14 cellular contexts compared by ENCODE assay signal in genomic region chr22:40560994-40561515, GRCh38.
DNase-seq lines count a peak whose midpoint lies in the region; ATAC-seq and TF ChIP-seq lines count a peak whose summit lies in the region.
"Had no signal": no experiment of that assay in that cellular context is flagged by ENCODE, and none has a peak within 500 bp of the region (broad histone marks: within the 10 kb centered on the region; RNA-seq: fewer than 3 reads in every experiment).

No MANE protein-coding gene starts in this region.

- no peaks in the 10 kb centered on the region for H3K9me3 Mint-ChIP-seq in activated naive CD4-positive, alpha-beta T cell treated with anti-CD3 and anti-CD28 coated beads for 36 hours
- no peaks in the 10 kb centered on the region for H3K9me3 Mint-ChIP-seq in activated naive CD4-positive, alpha-beta T cell treated with anti-CD3 and anti-CD28 coated beads, Interleukin-2, amount 50 U/mL, for 72 hours
- H3K9me3 Mint-ChIP-seq in mesothelial cell of epicardium = no peaks in the 10 kb centered on the region
- H3K9me3 Mint-ChIP-seq: CD4-positive, alpha-beta T cell; HFFc6 had no signal

- H3K4me3 ChIP-seq in WERI-Rb-1 (ENCODE audit: low read depth, low read length) (no peak overlapping the region), urinary bladder (ENCODE audit: low read depth, low read length) (no peak overlapping the region)
- H3K4me3 ChIP-seq: HAP-1 had no signal

- H3K27ac ChIP-seq in WERI-Rb-1 (peak overlapping the region; percentile 56), urinary bladder (ENCODE audit: low read depth) (peak overlapping the region; percentile 29)

- H3K36me3 Mint-ChIP-seq in activated naive CD4-positive, alpha-beta T cell treated with anti-CD3 and anti-CD28 coated beads for 36 hours (ENCODE audit: low read depth) = peaks cover 3% of the 10 kb centered on the region
- H3K36me3 Mint-ChIP-seq in activated naive CD4-positive, alpha-beta T cell treated with anti-CD3 and anti-CD28 coated beads, Interleukin-2, amount 50 U/mL, for 72 hours = peaks cover 0 to 9% of the 10 kb centered on the region in 2 donors
- peaks cover 5% of the 10 kb centered on the region for H3K36me3 Mint-ChIP-seq in mesothelial cell of epicardium

- H3K36me3 ChIP-seq in WERI-Rb-1 (no peaks in the 10 kb centered on the region; the same call in 1 of the 2 replicates), urinary bladder (ENCODE audit: insufficient read depth) (no peaks in the 10 kb centered on the region)
- H3K36me3 ChIP-seq: HAP-1 had no signal

- H3K27ac Mint-ChIP-seq in activated naive CD4-positive, alpha-beta T cell treated with anti-CD3 and anti-CD28 coated beads for 36 hours = peak overlapping the region; percentile 39
- peak overlapping the region in 1 of 2 donors; percentile 22 for H3K27ac Mint-ChIP-seq in activated naive CD4-positive, alpha-beta T cell treated with anti-CD3 and anti-CD28 coated beads, Interleukin-2, amount 50 U/mL, for 72 hours
- H3K27ac Mint-ChIP-seq in mesothelial cell of epicardium = peak overlapping the region; percentile 90
- H3K27ac Mint-ChIP-seq: B cell; CD4-positive, alpha-beta T cell had no signal

- intact Hi-C loops in activated naive CD4-positive, alpha-beta T cell treated with anti-CD3 and anti-CD28 coated beads for 36 hours (cut with micrococcal nuclease) = loop anchor here (2.0 kb wide), 2 partner anchors 18 to 28 kb away; no protein-coding TSS in a partner anchor

- no peaks in the 10 kb centered on the region for H3K27me3 ChIP-seq in WERI-Rb-1 (ENCODE audit: insufficient read depth, low read depth, severe bottlenecking)

- DNase-seq in activated naive CD4-positive, alpha-beta T cell treated with anti-CD3 and anti-CD28 coated beads for 36 hours = no peak
- DNase-seq in activated naive CD4-positive, alpha-beta T cell treated with anti-CD3 and anti-CD28 coated beads, Interleukin-2, amount 50 U/mL, for 72 hours (ENCODE audit: low spot score in 2 of 2) = no peak
- DNase-seq in WERI-Rb-1 (no peak), mesothelial cell of epicardium (ENCODE audit: low spot score in 2 of 2, unreplicated experiment in 2 of 2) (no peak), NCI-H1417 (lab: John Stamatoyannopoulos, UW) (no peak), anterior cingulate cortex (lab: John Stamatoyannopoulos, UW) (no peak), SW480 (ENCODE audit: low spot score) (no peak)
- DNase-seq: CD4-positive, alpha-beta T cell; DMS79 had no signal

- TF ChIP-seq CTCF in WERI-Rb-1 (IDR thresholded peaks at IDR 0.05; ENCODE audit: low read depth, low read length) = no peak
- no peak for TF ChIP-seq CTCF in mesothelial cell of epicardium (IDR thresholded peaks at IDR 0.05; ENCODE audit: unreplicated experiment)

- no peaks in the 10 kb centered on the region for H3K27me3 Mint-ChIP-seq in activated naive CD4-positive, alpha-beta T cell treated with anti-CD3 and anti-CD28 coated beads for 36 hours (ENCODE audit: low read depth)
- H3K27me3 Mint-ChIP-seq in mesothelial cell of epicardium (ENCODE audit: low read depth) = no peaks in the 10 kb centered on the region
- H3K27me3 Mint-ChIP-seq: B cell; CD4-positive, alpha-beta T cell had no signal

- ATAC-seq in activated naive CD4-positive, alpha-beta T cell treated with anti-CD3 and anti-CD28 coated beads, Interleukin-2, amount 50 U/mL, for 72 hours = no peak
- ATAC-seq: HepG2 had no signal

- H3K4me3 Mint-ChIP-seq in activated naive CD4-positive, alpha-beta T cell treated with anti-CD3 and anti-CD28 coated beads for 36 hours = no peak overlapping the region
- no peak overlapping the region for H3K4me3 Mint-ChIP-seq in mesothelial cell of epicardium
- H3K4me3 Mint-ChIP-seq: B cell; CD4-positive, alpha-beta T cell had no signal

- peaks cover 20% of the 10 kb centered on the region for H3K4me1 Mint-ChIP-seq in activated naive CD4-positive, alpha-beta T cell treated with anti-CD3 and anti-CD28 coated beads for 36 hours (ENCODE audit: low read depth)
- peaks cover 26% of the 10 kb centered on the region for H3K4me1 Mint-ChIP-seq in mesothelial cell of epicardium

- CTCF ChIA-PET in activated naive CD4-positive, alpha-beta T cell treated with anti-CD3 and anti-CD28 coated beads for 36 hours (lab: Charles Lee) = interaction anchor here (0.7 to 2.4 kb wide), 2 partner anchors 36 to 69 kb away, joined by 3 to 7 read pairs; no protein-coding TSS in a partner anchor

- no peaks in the 10 kb centered on the region for H3K4me1 ChIP-seq in urinary bladder (ENCODE audit: insufficient read depth)

- 91% methylated on average over 2 of the region's 2 CpGs for WGBS in urinary bladder

- H3K9me3 ChIP-seq in WERI-Rb-1 (ENCODE audit: severe bottlenecking) = no peaks in the 10 kb centered on the region
- H3K9me3 ChIP-seq: HAP-1 had no signal
